ENCODE assay signal across 22 cellular contexts in the genomic region with DNA sequence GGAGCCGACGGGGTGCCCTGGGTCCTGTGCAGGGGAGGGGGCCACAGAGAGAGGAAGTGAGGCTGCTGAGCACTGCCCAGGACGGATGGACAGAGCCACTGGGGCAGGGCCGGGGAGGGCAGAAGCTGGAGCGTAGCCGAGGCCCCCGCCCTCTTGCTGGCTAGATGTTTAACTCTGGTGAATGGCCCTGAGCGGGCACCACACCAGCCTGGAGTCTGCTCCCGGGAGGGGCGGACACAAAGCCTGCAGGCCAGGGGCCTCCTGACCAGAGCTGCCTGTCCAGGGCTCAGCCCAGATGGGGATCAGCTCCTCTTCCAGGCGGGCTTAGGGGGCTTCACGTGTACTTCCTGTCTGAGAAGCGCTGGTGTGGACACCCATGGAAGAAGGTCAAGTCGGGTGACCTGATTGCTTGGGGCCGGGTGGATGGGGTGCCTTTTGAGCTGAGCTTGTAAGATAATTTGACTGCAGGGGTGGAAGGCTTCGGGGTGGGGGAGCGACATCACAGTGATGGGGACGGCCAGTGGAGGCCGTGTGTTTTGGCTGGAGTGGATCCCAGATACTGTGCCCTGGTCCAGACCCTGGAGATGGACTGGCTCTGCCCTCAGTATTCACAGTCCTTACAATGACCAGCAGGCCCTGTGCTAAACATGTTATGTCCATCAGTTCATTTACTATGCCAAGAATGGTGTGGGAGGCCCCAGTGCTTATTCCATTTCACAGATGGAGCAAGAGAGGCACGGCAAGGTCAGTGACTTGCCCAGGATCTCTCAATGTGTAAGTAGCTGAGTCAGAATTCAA. TPM values are rescaled to one million over a fixed set of nuclear protein-coding genes. Genes with fewer than 3 reads are reported as not detected.
"Had no signal": no experiment of that assay in that cellular context is flagged by ENCODE, and none has a peak within 500 bp of the region (broad histone marks: within the 10 kb centered on the region; RNA-seq: fewer than 3 reads in every experiment).

No MANE protein-coding gene starts in this region.

- ATAC-seq: activated naive CD8-positive, alpha-beta T cell treated with anti-CD3 and anti-CD28 coated beads, Interleukin-2, amount 50 U/mL, for 24 hours; T-cell had no signal

- H3K27ac ChIP-seq: suprapubic skin had no signal

- H3K36me3 ChIP-seq: suprapubic skin, upper lobe of left lung had no signal

- H3K4me3 ChIP-seq: dorsolateral prefrontal cortex, skin epidermis, suprapubic skin, upper lobe of left lung had no signal

- DNase-seq: activated CD4-positive, alpha-beta T cell treated with anti-CD3 and anti-CD28 coated beads for 1 hour; activated CD4-positive, alpha-beta T cell treated with anti-CD3 and anti-CD28 coated beads, Interleukin-2, amount 50 U/mL, for 4 hours; activated naive CD4-positive, alpha-beta T cell treated with anti-CD3 and anti-CD28 coated beads for 36 hours; activated naive CD8-positive, alpha-beta T cell treated with anti-CD3 and anti-CD28 coated beads, Interleukin-2, amount 50 U/mL, for 24 hours; activated T-cell treated with anti-CD3 and anti-CD28 coated beads for 4 hours; aorta; dorsolateral prefrontal cortex; endodermal cell; erythroblast; stimulated activated CD4-positive, alpha-beta T cell treated with anti-CD3 and anti-CD28 coated beads, Interleukin-4, amount 100 ng/mL, for 24 hours; stimulated activated naive CD4-positive, alpha-beta T cell treated with Interleukin-2 at 50 U/mL for 16 hours; T-cell; T-helper 9 cell; upper lobe of left lung had no signal

- H3K4me3 Mint-ChIP-seq: activated naive CD4-positive, alpha-beta T cell treated with anti-CD3 and anti-CD28 coated beads for 36 hours; activated naive CD8-positive, alpha-beta T cell treated with anti-CD3 and anti-CD28 coated beads, Interleukin-2, amount 50 U/mL, for 24 hours; endodermal cell; neural crest cell; T-cell had no signal

- H3K9me3 ChIP-seq: suprapubic skin, upper lobe of left lung had no signal

- H3K27me3 ChIP-seq: suprapubic skin, upper lobe of left lung had no signal

- H3K4me1 Mint-ChIP-seq: activated naive CD8-positive, alpha-beta T cell treated with anti-CD3 and anti-CD28 coated beads, Interleukin-2, amount 50 U/mL, for 24 hours; T-cell had no signal

- H3K36me3 Mint-ChIP-seq: T-cell had no signal

- H3K9me3 Mint-ChIP-seq: activated naive CD4-positive, alpha-beta T cell treated with anti-CD3 and anti-CD28 coated beads for 36 hours; activated naive CD8-positive, alpha-beta T cell treated with anti-CD3 and anti-CD28 coated beads, Interleukin-2, amount 50 U/mL, for 24 hours; activated T-helper 2 cell treated with anti-CD3 and anti-CD28 coated beads, Interferon-gamma antibody, Interleukin-2, Interleukin-4, amounts not matched to agents 10 μg/mL and 5 μg/mL and 100 μg/mL, durations not matched to agents 14 hours and 24 hours and 36 hours; endodermal cell; neural crest cell; T-cell had no signal

- H3K27ac Mint-ChIP-seq: activated naive CD4-positive, alpha-beta T cell treated with anti-CD3 and anti-CD28 coated beads for 36 hours; activated naive CD8-positive, alpha-beta T cell treated with anti-CD3 and anti-CD28 coated beads, Interleukin-2, amount 50 U/mL, for 24 hours; activated T-helper 2 cell treated with anti-CD3 and anti-CD28 coated beads, Interferon-gamma antibody, Interleukin-2, Interleukin-4, amounts not matched to agents 10 μg/mL and 5 μg/mL and 100 μg/mL, durations not matched to agents 14 hours and 24 hours and 36 hours; endodermal cell; T-cell had no signal

RNA-seq across cellular contexts. Expression of gene CIBAR2, which starts 33.7 kb away (rescaled TPM):
- total RNA-seq: activated naive CD4-positive, alpha-beta T cell treated with anti-CD3 and anti-CD28 coated beads for 36 hours; activated T-helper 2 cell treated with anti-CD3 and anti-CD28 coated beads, Interferon-gamma antibody, Interleukin-2, Interleukin-4, amounts not matched to agents 10 μg/mL and 5 μg/mL and 100 μg/mL, durations not matched to agents 14 hours and 24 hours and 36 hours; endodermal cell; kidney epithelial cell; lower leg skin; mesenteric fat pad; neural crest cell; SK-MEL-5; suprapubic skin; T-cell had no signal
- polyA plus RNA-seq: aorta had no signal
